Comparison of ENCODE assay signal across 1 cellular context in genomic region chr3:194870394-194871110, GRCh38.
TF ChIP-seq lines count a peak whose summit lies in the region.

No MANE protein-coding gene starts in this region.

TF ChIP-seq in IMR-90, 13 proteins besides CTCF, POLR2A, EP300 and RAD21 (continued from another document):
- no peak for TF ChIP-seq CHD1 (IDR thresholded peaks at IDR 0.05; ENCODE audit: low read depth, low read length)
